In the genomic region with DNA sequence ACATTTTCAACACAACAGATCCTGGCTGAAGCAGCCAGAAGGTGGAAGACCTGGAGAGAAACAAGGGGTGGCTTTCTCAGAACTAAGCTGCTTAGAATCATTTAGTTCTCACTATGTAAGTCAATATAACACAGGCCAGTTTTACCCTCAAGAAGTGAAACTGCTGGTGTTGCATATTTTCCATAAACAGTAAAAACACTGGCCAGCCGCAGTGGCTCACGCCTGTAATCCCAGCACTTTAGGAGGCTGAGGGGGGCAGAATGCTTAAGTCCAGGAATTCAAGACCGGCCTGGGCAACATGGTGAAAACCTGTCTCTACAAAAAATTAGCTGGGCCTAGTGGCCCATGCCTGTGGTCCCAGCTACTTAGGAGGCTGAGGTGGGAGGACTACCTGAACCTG, we compare ENCODE assay signal across 1 cellular context.
A peak's percentile ranks its signal among the peaks of the same experiment; 100 is the strongest.
TF ChIP-seq lines count a peak whose summit lies in the region.

No MANE protein-coding gene starts in this region.

TF ChIP-seq in HepG2, 621 proteins besides CTCF, POLR2A, EP300 and RAD21:
- TF ChIP-seq MAFK (conservative IDR thresholded peaks at IDR 0.05 in 1 of 2, IDR thresholded peaks at IDR 0.05 in 1 of 2; ENCODE audit: low read length in 2 of 2) (peak; percentile 57 to 66), NFE2L2 (IDR thresholded peaks at IDR 0.05; ENCODE audit: low read length) (no peak), XBP1 (CRISPR knock-in tag; IDR thresholded peaks at IDR 0.05) (no peak), MAFF (IDR thresholded peaks at IDR 0.05; ENCODE audit: low read depth, low read length) (peak; percentile 47; the same call in 1 of the 2 replicates)
